8 cellular contexts compared by ENCODE assay signal in the genomic region with DNA sequence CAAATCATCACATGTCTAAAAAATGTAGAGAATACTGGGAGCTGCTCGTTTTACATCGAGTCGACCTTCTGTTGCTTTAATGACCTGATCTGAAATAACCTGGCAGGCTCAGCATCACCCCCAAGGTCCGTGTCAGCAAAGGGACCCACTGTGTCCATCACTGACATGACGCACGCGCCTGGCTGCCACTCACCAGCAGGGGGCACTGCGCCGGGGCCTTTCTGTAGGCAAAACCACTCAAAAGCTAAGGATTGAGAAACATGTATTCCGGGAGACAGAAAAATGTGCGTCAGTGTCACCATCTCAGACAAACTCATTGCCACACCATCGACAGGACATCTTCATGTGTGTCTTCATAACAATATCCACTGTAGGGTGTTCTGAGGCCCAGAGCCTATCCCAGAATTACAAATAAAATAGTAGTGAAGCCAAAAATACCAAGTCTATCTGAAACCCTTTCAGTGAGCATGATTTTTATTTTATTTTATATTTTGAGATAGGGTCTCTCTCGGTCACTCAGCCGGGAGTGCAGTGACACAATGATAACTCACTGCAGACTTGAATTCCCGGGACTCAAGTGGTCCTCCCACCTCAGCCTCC.
DNase-seq lines count a peak whose midpoint lies in the region; ATAC-seq and TF ChIP-seq lines count a peak whose summit lies in the region.

No MANE protein-coding gene starts in this region.

- H3K4me3 Mint-ChIP-seq in activated CD4-positive, alpha-beta T cell treated with anti-CD3 and anti-CD28 coated beads for 36 hours = no peak overlapping the region

- intact Hi-C loops in activated CD4-positive, alpha-beta T cell treated with anti-CD3 and anti-CD28 coated beads for 36 hours (cut with DNase I, micrococcal nuclease) = loop anchor here (1.0 to 10.0 kb wide), 5 partner anchors 54 to 313 kb away; no protein-coding TSS in a partner anchor

- peak; percentile 71 for ATAC-seq in activated CD4-positive, alpha-beta T cell treated with anti-CD3 and anti-CD28 coated beads for 36 hours
- ATAC-seq in HG03565 (IDR thresholded peaks at IDR 0.05; ENCODE audit: unreplicated experiment) = no peak
- ATAC-seq in HG02938 (IDR thresholded peaks at IDR 0.05; ENCODE audit: unreplicated experiment) = no peak

- no peaks in the 10 kb centered on the region for H3K9me2 ChIP-seq in MM.1S (replicated peaks; ENCODE audit: insufficient read depth, low read length)

- TF ChIP-seq CTCF in MM.1S (IDR thresholded peaks at IDR 0.05; ENCODE audit: low read length) (peak; percentile 96), liver (IDR thresholded peaks at IDR 0.05; ENCODE audit: low read depth, low read length, missing input control) (peak; percentile 77)

- no peak overlapping the region for H3K9ac ChIP-seq in MM.1S (ENCODE audit: low read length)
- no peak overlapping the region for H3K9ac ChIP-seq in liver (ENCODE audit: low read depth in 1 of 2, low read length in 2 of 2)

- no peaks in the 10 kb centered on the region for H3K36me3 Mint-ChIP-seq in activated CD4-positive, alpha-beta T cell treated with anti-CD3 and anti-CD28 coated beads for 36 hours (ENCODE audit: low read depth)

- H3K79me2 ChIP-seq in MM.1S (ENCODE audit: low read length) = no peaks in the 10 kb centered on the region

- H3K4me1 ChIP-seq in MM.1S (ENCODE audit: low read length) (no peaks in the 10 kb centered on the region), liver (ENCODE audit: control insufficient read depth in 4 of 4, insufficient read depth in 4 of 4, low read length in 3 of 4) (no peaks in the 10 kb centered on the region)

- DNase-seq in GM03348 (ENCODE audit: low spot score) = peak; percentile 78
- peak; percentile 37 for DNase-seq in MM.1S
- DNase-seq in activated CD4-positive, alpha-beta T cell treated with anti-CD3 and anti-CD28 coated beads for 36 hours = peak; percentile 91
- peak; percentile 46 for DNase-seq in cerebellar cortex (ENCODE audit: low spot score)
- DNase-seq in stimulated activated CD8-positive, alpha-beta memory T cell treated with anti-CD3 and anti-CD28 coated beads, Interleukin-12 subunit alpha, Interleukin-12 subunit beta, amount 100 ng/mL, for 24 hours (ENCODE audit: extremely low read depth) = peak; percentile 33

- 22% methylated on average over 15 of the region's 15 CpGs for WGBS in liver

- no peak overlapping the region for H3K27ac Mint-ChIP-seq in activated CD4-positive, alpha-beta T cell treated with anti-CD3 and anti-CD28 coated beads for 36 hours

- peaks cover 3% of the 10 kb centered on the region for H3K4me1 Mint-ChIP-seq in activated CD4-positive, alpha-beta T cell treated with anti-CD3 and anti-CD28 coated beads for 36 hours

- H3K9me3 ChIP-seq in MM.1S (replicated peaks; ENCODE audit: insufficient read depth, low read length) = no peaks in the 10 kb centered on the region
- no peaks in the 10 kb centered on the region for H3K9me3 ChIP-seq in liver (ENCODE audit: control insufficient read depth in 4 of 4, low read length in 3 of 4)

- POLR2A ChIA-PET in activated CD4-positive, alpha-beta T cell treated with anti-CD3 and anti-CD28 coated beads for 36 hours (lab: Charles Lee) = no interaction called here

- no peak overlapping the region for H2AFZ ChIP-seq in MM.1S (ENCODE audit: low read length)

- H3K27ac ChIP-seq in MM.1S (ENCODE audit: low read length) (no peak overlapping the region), liver (ENCODE audit: low read depth in 1 of 2, low read length in 2 of 2) (no peak overlapping the region)

- no peak overlapping the region for H3K4me3 ChIP-seq in MM.1S (ENCODE audit: low read length)
- H3K4me3 ChIP-seq in liver (ENCODE audit: low read depth in 1 of 3, low read length in 3 of 3) = no peak overlapping the region

- H3K36me3 ChIP-seq in MM.1S (replicated peaks; ENCODE audit: insufficient read depth, low read length) (no peaks in the 10 kb centered on the region), liver (ENCODE audit: control insufficient read depth in 4 of 4, insufficient read depth in 3 of 4, low read depth in 1 of 4, low read length in 3 of 4) (no peaks in the 10 kb centered on the region)

- no peaks in the 10 kb centered on the region for H4K20me1 ChIP-seq in MM.1S (ENCODE audit: insufficient read depth, low read length)

- peaks cover 10% of the 10 kb centered on the region for H3K27me3 Mint-ChIP-seq in activated CD4-positive, alpha-beta T cell treated with anti-CD3 and anti-CD28 coated beads for 36 hours

- H3K27me3 ChIP-seq in MM.1S (replicated peaks; ENCODE audit: insufficient read depth, low read length) = peaks cover 19% of the 10 kb centered on the region; the same call in 1 of the 2 replicates
- H3K27me3 ChIP-seq in liver (ENCODE audit: control insufficient read depth in 4 of 4, insufficient read depth in 4 of 4, low read length in 3 of 4) = no peaks in the 10 kb centered on the region

- no peaks in the 10 kb centered on the region for H3F3A ChIP-seq in MM.1S (ENCODE audit: insufficient read depth, low read length)

- H3K9me3 Mint-ChIP-seq in activated CD4-positive, alpha-beta T cell treated with anti-CD3 and anti-CD28 coated beads for 36 hours (ENCODE audit: low read depth) = no peaks in the 10 kb centered on the region

- TF ChIP-seq RAD21 in liver (IDR thresholded peaks at IDR 0.05) = peak; percentile 73 to 82

- no peak overlapping the region for H3K4me2 ChIP-seq in MM.1S (ENCODE audit: low read depth, low read length)

- CTCF ChIA-PET in activated CD4-positive, alpha-beta T cell treated with anti-CD3 and anti-CD28 coated beads for 36 hours (lab: Charles Lee) = interaction anchor here (0.6 to 3.3 kb wide), 40 partner anchors 9 to 1214 kb away, joined by 3 to 30 read pairs (median 4); no protein-coding TSS in a partner anchor

TF ChIP-seq in liver, 16 proteins besides CTCF, POLR2A, EP300 and RAD21:
- no peak for TF ChIP-seq GABPA (IDR thresholded peaks at IDR 0.05 in 1 of 2, conservative IDR thresholded peaks at IDR 0.05 in 1 of 2)

Comparison
In these comparisons a context has a peak if more than half of its experiments do, and no peak if none do; other contexts are left out.
1. DNase-seq: peak in every context shown above with its lines; median percentile 91 in activated CD4-positive, alpha-beta T cell treated with anti-CD3 and anti-CD28 coated beads for 36 hours; 78 in GM03348; 46 in cerebellar cortex; 37 in MM.1S; 33 in stimulated activated CD8-positive, alpha-beta memory T cell treated with anti-CD3 and anti-CD28 coated beads, Interleukin-12 subunit alpha, Interleukin-12 subunit beta, amount 100 ng/mL, for 24 hours.